In genomic region chr1:43358121-43358745, GRCh38 we compare ENCODE assay signal across 8 cellular contexts.
DNase-seq lines count a peak whose midpoint lies in the region; ATAC-seq and TF ChIP-seq lines count a peak whose summit lies in the region.

No MANE protein-coding gene starts in this region.

- ATAC-seq in HG03196 (IDR thresholded peaks at IDR 0.05; ENCODE audit: unreplicated experiment) (peak; percentile 23), GM18858 (IDR thresholded peaks at IDR 0.05; ENCODE audit: unreplicated experiment) (no peak)

- peaks cover 33% of the 10 kb centered on the region for H3K79me2 ChIP-seq in OCI-LY3 (ENCODE audit: low read length)

- H3K4me3 ChIP-seq in AG04449 (ENCODE audit: low read depth, low read length) (peak overlapping the region; percentile 74), OCI-LY3 (ENCODE audit: low read length) (peak overlapping the region; percentile 89), skin epidermis (peak overlapping the region; percentile 44 to 66 (median 55))

- DNase-seq in AG04449 (ENCODE audit: low read depth, low spot score) (no peak), astrocyte of the hippocampus (ENCODE audit: low read depth, low spot score) (peak; percentile 64), iPS-NIHi11 (ENCODE audit: low spot score) (peak; percentile 54)

- no peaks in the 10 kb centered on the region for H3K9me3 ChIP-seq in OCI-LY3 (ENCODE audit: insufficient read depth, low read length)

- no peaks in the 10 kb centered on the region for H3K27me3 ChIP-seq in OCI-LY3 (ENCODE audit: low read depth, low read length)

- peak overlapping the region; percentile 96 for H3K9ac ChIP-seq in OCI-LY3 (ENCODE audit: low read length)

- H3K27ac ChIP-seq in OCI-LY3 (ENCODE audit: low read length) (peak overlapping the region; percentile 68), skin epidermis (peak overlapping the region; percentile 36 to 99 (median 93))

- CTCF ChIA-PET in AG04449 (lab: Yijun Ruan, JAX) = interaction anchor here (0.7 to 2.8 kb wide), 12 partner anchors 10 to 132 kb away, joined by 3 to 24 read pairs (median 6); partner anchors contain the start of genes ELOVL1, MED8 and SZT2

- POLR2A ChIA-PET in AG04449 (lab: Yijun Ruan, JAX) = interaction anchor here (0.6 to 1.6 kb wide), 7 partner anchors 8 to 96 kb away, joined by 3 to 18 read pairs (median 3); partner anchors contain the start of genes ELOVL1 and HYI

- H3K4me1 ChIP-seq in OCI-LY3 (ENCODE audit: low read length) = peaks cover 16% of the 10 kb centered on the region

- H2AFZ ChIP-seq in OCI-LY3 (ENCODE audit: low read depth, low read length) = peak overlapping the region; percentile 84

- no peaks in the 10 kb centered on the region for H4K20me1 ChIP-seq in OCI-LY3 (ENCODE audit: insufficient read depth, low read length)

- peak overlapping the region; percentile 97 for H3K4me2 ChIP-seq in OCI-LY3 (ENCODE audit: low read length)

- TF ChIP-seq CTCF in AG04449 (IDR thresholded peaks at IDR 0.05; ENCODE audit: insufficient read depth, low read length, missing control alignments) (peak; percentile 29), GM12874 (IDR thresholded peaks at IDR 0.05; ENCODE audit: insufficient read depth, low read depth, low read length) (peak; percentile 50; the same call in 1 of the 2 replicates), OCI-LY3 (IDR thresholded peaks at IDR 0.05; ENCODE audit: low read depth, low read length) (peak; percentile 35)

- peaks cover 24% of the 10 kb centered on the region for H3K36me3 ChIP-seq in OCI-LY3 (replicated peaks; ENCODE audit: low read depth, low read length)
